ENCODE assay signal across 14 cellular contexts in genomic region chr5:96384353-96384752, GRCh38. TPM values are rescaled to one million over a fixed set of nuclear protein-coding genes. Genes with fewer than 3 reads are reported as not detected.
DNase-seq lines count a peak whose midpoint lies in the region; ATAC-seq, FAIRE-seq and TF ChIP-seq lines count a peak whose summit lies in the region.
"Had no signal": no experiment of that assay in that cellular context is flagged by ENCODE, and none has a peak within 500 bp of the region (broad histone marks: within the 10 kb centered on the region; RNA-seq: fewer than 3 reads in every experiment).

No MANE protein-coding gene starts in this region.

- no peaks in the 10 kb centered on the region for H3K36me3 ChIP-seq in astrocyte (ENCODE audit: insufficient read depth, low read length)
- no peaks in the 10 kb centered on the region for H3K36me3 ChIP-seq in heart right ventricle
- H3K36me3 ChIP-seq in upper lobe of right lung: no peaks in the 10 kb centered on the region
- H3K36me3 ChIP-seq in small intestine (ENCODE audit: control insufficient read depth in 2 of 2, insufficient read depth in 2 of 2, low read length in 2 of 2): no peaks in the 10 kb centered on the region
- H3K36me3 ChIP-seq: left lung had no signal

- H3K36me3 Mint-ChIP-seq in astrocyte (ENCODE audit: low read depth, unreplicated experiment): no peaks in the 10 kb centered on the region

- H3K27me3 Mint-ChIP-seq in astrocyte (ENCODE audit: low read depth, unreplicated experiment): no peaks in the 10 kb centered on the region

- H3K4me1 ChIP-seq in astrocyte (ENCODE audit: insufficient read depth, low read length) (peaks cover 9% of the 10 kb centered on the region), heart right ventricle (peaks cover 0 to 24% (median 0%) of the 10 kb centered on the region in 9 donors), upper lobe of right lung (no peaks in the 10 kb centered on the region), small intestine (ENCODE audit: control insufficient read depth in 2 of 2, insufficient read depth in 1 of 2, low read depth in 1 of 2, low read length in 1 of 2) (no peaks in the 10 kb centered on the region)
- H3K4me1 ChIP-seq: left lung had no signal

- H3K79me2 ChIP-seq in astrocyte (ENCODE audit: insufficient read depth, low read length): no peaks in the 10 kb centered on the region

- H3K27ac Mint-ChIP-seq in astrocyte (ENCODE audit: unreplicated experiment): no peak overlapping the region

- H3K9ac ChIP-seq in astrocyte (ENCODE audit: low read length): no peak overlapping the region

- H3K27me3 ChIP-seq in astrocyte (ENCODE audit: insufficient read depth, low read length) (no peaks in the 10 kb centered on the region), heart right ventricle (no peaks in the 10 kb centered on the region), upper lobe of right lung (no peaks in the 10 kb centered on the region), small intestine (ENCODE audit: control insufficient read depth in 2 of 2, insufficient read depth in 2 of 2, low read length in 2 of 2) (no peaks in the 10 kb centered on the region)
- H3K27me3 ChIP-seq: left lung had no signal

- H3K9me3 Mint-ChIP-seq in astrocyte (ENCODE audit: unreplicated experiment): peaks cover 2% of the 10 kb centered on the region

- H3K9me3 ChIP-seq in astrocyte (ENCODE audit: insufficient read depth, low read depth, low read length): no peaks in the 10 kb centered on the region
- no peaks in the 10 kb centered on the region for H3K9me3 ChIP-seq in heart right ventricle
- H3K9me3 ChIP-seq in upper lobe of right lung: no peaks in the 10 kb centered on the region
- no peaks in the 10 kb centered on the region for H3K9me3 ChIP-seq in small intestine (ENCODE audit: control insufficient read depth, low read depth)
- H3K9me3 ChIP-seq: left lung had no signal

- FAIRE-seq in astrocyte (lab: Jason Lieb, UNC): peak; percentile 56
- FAIRE-seq in small intestine (lab: Jason Lieb, UNC): no peak
- FAIRE-seq: GM12878, K562 had no signal

- intact Hi-C loops in heart right ventricle (cut with DNase I) (no loop called here), upper lobe of right lung (cut with DNase I) (no loop called here)

- no peak overlapping the region for H3K4me3 Mint-ChIP-seq in astrocyte (ENCODE audit: unreplicated experiment)

- ATAC-seq in heart right ventricle (peak; percentile 87 to 98 (median 98)), upper lobe of right lung (peak; percentile 45)
- ATAC-seq: GM12878, K562, left lung had no signal

- 24 to 42% methylated on average over 3 of the region's 3 CpGs for WGBS in heart right ventricle, 2 donors
- 70 to 89% (median 79%) methylated on average over 3 of the region's 3 CpGs for WGBS in small intestine, 3 donors

- TF ChIP-seq CTCF in astrocyte (IDR thresholded peaks at IDR 0.05; ENCODE audit: insufficient read depth, low read depth, low read length): no peak
- no peak for TF ChIP-seq CTCF in heart right ventricle (IDR thresholded peaks at IDR 0.05)
- no peak for TF ChIP-seq CTCF in upper lobe of right lung (IDR thresholded peaks at IDR 0.05)

- peak overlapping the region; percentile 34 for H3K4me2 ChIP-seq in astrocyte (ENCODE audit: low read length)

- H3K27ac ChIP-seq in astrocyte (ENCODE audit: low read depth, low read length) (no peak overlapping the region), heart right ventricle (peak overlapping the region; percentile 32 to 77 (median 74)), upper lobe of right lung (no peak overlapping the region), small intestine (ENCODE audit: low read depth in 1 of 2, low read length in 1 of 2) (no peak overlapping the region)
- H3K27ac ChIP-seq: left lung had no signal

- no peaks in the 10 kb centered on the region for H4K20me1 ChIP-seq in astrocyte (ENCODE audit: insufficient read depth, low read length)

- DNase-seq in NCI-H2196 treated with DMSO at 0.1 percent for 48 hours (lab: John Stamatoyannopoulos, UW; ENCODE audit: unreplicated experiment): peak; percentile 6
- DNase-seq in NCI-H2196 (lab: John Stamatoyannopoulos, UW; ENCODE audit: unreplicated experiment): no peak
- DNase-seq in astrocyte (ENCODE audit: low read depth): peak; percentile 70
- peak; percentile 37 to 77 for DNase-seq in heart right ventricle
- no peak for DNase-seq in upper lobe of right lung
- DNase-seq in OCI-M1 (lab: John Stamatoyannopoulos, UW): no peak
- DNase-seq in CD1c-positive myeloid dendritic cell (ENCODE audit: extremely low spot score): no peak
- DNase-seq in small intestine: no peak
- DNase-seq: 8988T; activated CD8-positive, alpha-beta memory T cell treated with anti-CD3 and anti-CD28 coated beads for 24 hours; cerebellar nuclear complex; left lung had no signal

- H3K4me3 ChIP-seq in astrocyte (ENCODE audit: insufficient read depth, low read depth, low read length) (no peak overlapping the region), heart right ventricle (no peak overlapping the region), upper lobe of right lung (no peak overlapping the region), small intestine (ENCODE audit: low read depth in 1 of 2, low read length in 2 of 2) (no peak overlapping the region)
- H3K4me3 ChIP-seq: GM12878, K562, left lung had no signal

- peaks cover 3% of the 10 kb centered on the region for H3K4me1 Mint-ChIP-seq in astrocyte (ENCODE audit: low read depth, unreplicated experiment)

- H2AFZ ChIP-seq in astrocyte (ENCODE audit: low read depth, low read length): no peak overlapping the region

RNA-seq across cellular contexts. Expression of gene PCSK1, which starts 48.7 kb away (rescaled TPM):
- total RNA-seq in astrocyte (0.18 and 0.48 TPM in 2 replicates), heart right ventricle (under 1 TPM in 8 of 10 donors, not detected in 2; 0.15 to 0.58 (median 0.23) TPM), upper lobe of right lung (not detected)
- polyA plus RNA-seq in heart right ventricle (under 1 TPM in 1 of 2 donors, not detected in 1; 0.65 TPM), small intestine (1 to 10 TPM in 2 of 3 donors, under 1 TPM in 1; 0.45 to 7.1 (median 1.1) TPM)
- total RNA-seq: K562 had no signal
- polyA plus RNA-seq: K562 had no signal

Comparison
In these comparisons a context has a peak if more than half of its experiments do, and no peak if none do; other contexts are left out.
1. DNase-seq: peak in NCI-H2196 treated with DMSO at 0.1 percent for 48 hours (single experiment), astrocyte (single experiment) and heart right ventricle (2 of 2); none in NCI-H2196 (single experiment), upper lobe of right lung (single experiment), OCI-M1 (single experiment), CD1c-positive myeloid dendritic cell (single experiment) and small intestine (single experiment).
2. H3K27ac ChIP-seq: peak in heart right ventricle (10 of 10); none in astrocyte (single experiment), upper lobe of right lung (single experiment) and small intestine (0 of 2).